ENCODE assay signal across 24 cellular contexts in genomic region chr14:44283836-44284235, GRCh38.
"Had no signal": no experiment of that assay in that cellular context is flagged by ENCODE, and none has a peak within 500 bp of the region (broad histone marks: within the 10 kb centered on the region; RNA-seq: fewer than 3 reads in every experiment).

No MANE protein-coding gene starts in this region.

- H3K27ac ChIP-seq: neural progenitor cell, ovary, parathyroid adenoma, psoas muscle, right lobe of liver, sigmoid colon, stomach, thoracic aorta, thyroid gland, tibial nerve, upper lobe of left lung, vagina had no signal

- H3K27me3 ChIP-seq: neural progenitor cell, ovary, right lobe of liver, sigmoid colon, stomach, thyroid gland, tibial nerve, upper lobe of left lung, vagina had no signal

- H3K4me3 ChIP-seq: neural progenitor cell, ovary, psoas muscle, right lobe of liver, sigmoid colon, stomach, thoracic aorta, thyroid gland, tibial nerve, upper lobe of left lung, vagina had no signal

- H3K9ac ChIP-seq: neural progenitor cell, parathyroid adenoma had no signal

- FAIRE-seq: small intestine, urothelium cell line had no signal

- H3K9me3 ChIP-seq: ovary, psoas muscle, right lobe of liver, sigmoid colon, thoracic aorta, thyroid gland, tibial nerve, upper lobe of left lung, vagina had no signal

- H3K36me3 ChIP-seq: neural progenitor cell, ovary, right lobe of liver, sigmoid colon, stomach, thoracic aorta, thyroid gland, tibial nerve, upper lobe of left lung, vagina had no signal

- H3K4me1 ChIP-seq: neural progenitor cell, parathyroid adenoma, psoas muscle, right lobe of liver, sigmoid colon, stomach, thyroid gland, tibial nerve, upper lobe of left lung, vagina had no signal

- DNase-seq: occipital lobe; ovary; posterior cingulate gyrus; psoas muscle; right cardiac atrium; right lobe of liver; sigmoid colon; small intestine; stimulated activated CD4-positive, alpha-beta T cell treated with anti-CD3 and anti-CD28 coated beads, Interleukin-15, amount 100 ng/mL, for 24 hours; stimulated activated CD4-positive, alpha-beta T cell treated with anti-CD3 and anti-CD28 coated beads, Interleukin-2, amount 100 ng/mL, for 24 hours; stimulated activated CD4-positive, alpha-beta T cell treated with anti-CD3 and anti-CD28 coated beads, Interleukin-2, amount 100 ng/mL, for 48 hours; stimulated activated CD4-positive, alpha-beta T cell treated with anti-CD3 and anti-CD28 coated beads, Interleukin-4, amount 100 ng/mL, for 24 hours; stimulated activated naive B cell treated with anti-CD40 and anti-IgM and Interleukin-4, amounts not matched to agents 10 μg/mL and 1 μg/mL and 100 μg/mL, for 72 hours; stimulated activated naive CD4-positive, alpha-beta T cell treated with Interleukin-2 at 50 U/mL for 16 hours; stomach; thyroid gland; trophoblast cell; upper lobe of left lung had no signal
